21 cellular contexts compared by ENCODE assay signal in the genomic region with DNA sequence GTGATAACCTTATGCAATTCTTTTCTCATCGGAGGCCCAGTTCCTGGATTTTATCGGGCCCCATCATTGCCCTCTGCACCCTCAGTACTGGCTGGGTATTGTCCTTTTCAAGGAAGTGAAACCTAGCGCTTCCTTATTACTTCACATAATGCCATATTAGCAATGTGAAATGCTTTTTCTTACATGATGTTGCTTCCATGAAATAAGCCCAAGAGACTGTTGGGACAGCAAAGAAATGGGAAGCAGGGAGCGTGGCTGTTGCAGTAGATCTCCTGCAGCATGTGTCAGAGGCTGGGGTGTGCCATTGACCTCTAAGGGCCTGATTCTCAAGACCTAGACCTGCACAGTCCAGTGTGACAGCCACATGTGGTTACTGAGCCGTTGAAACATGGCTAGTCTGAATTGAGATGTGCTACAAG. TPM values are rescaled to one million over a fixed set of nuclear protein-coding genes. Genes with fewer than 3 reads are reported as not detected.
A peak's percentile ranks its signal among the peaks of the same experiment; 100 is the strongest.
DNase-seq lines count a peak whose midpoint lies in the region; ATAC-seq and TF ChIP-seq lines count a peak whose summit lies in the region.
"Had no signal": no experiment of that assay in that cellular context is flagged by ENCODE, and none has a peak within 500 bp of the region (broad histone marks: within the 10 kb centered on the region; RNA-seq: fewer than 3 reads in every experiment).

No MANE protein-coding gene starts in this region.

- H3K36me3 ChIP-seq in lower lobe of right lung (no peaks in the 10 kb centered on the region), transverse colon (no peaks in the 10 kb centered on the region)
- H3K36me3 ChIP-seq: BE2C, suprapubic skin had no signal

- WGBS in transverse colon (ENCODE audit: low coverage in 1 of 2), 2 donors: 51 to 65% methylated on average over 2 to 5 of the region's 5 CpGs

- peaks cover 6% of the 10 kb centered on the region for H3K27me3 ChIP-seq in lower lobe of right lung (ENCODE audit: low read depth)
- H3K27me3 ChIP-seq in transverse colon: no peaks in the 10 kb centered on the region
- H3K27me3 ChIP-seq: suprapubic skin had no signal

- H3K9me3 ChIP-seq in T-helper 17 cell (ENCODE audit: control insufficient read depth, low read length, poor library complexity, severe bottlenecking) (no peaks in the 10 kb centered on the region), lower lobe of right lung (no peaks in the 10 kb centered on the region), transverse colon (no peaks in the 10 kb centered on the region)
- H3K9me3 ChIP-seq: BE2C, suprapubic skin had no signal

- H3K4me3 ChIP-seq in NB4 (ENCODE audit: low read depth, low read length) (no peak overlapping the region), lower lobe of right lung (no peak overlapping the region), transverse colon (no peak overlapping the region)
- H3K4me3 ChIP-seq: GM23248, K562, suprapubic skin had no signal

- DNase-seq in NB4 (ENCODE audit: low read depth): peak; percentile 38
- DNase-seq in T-helper 17 cell: no peak
- DNase-seq in lower lobe of right lung: peak; percentile 58
- DNase-seq in transverse colon: peak; percentile 53
- no peak for DNase-seq in occipital lobe (lab: John Stamatoyannopoulos, UW)
- DNase-seq in midbrain (lab: John Stamatoyannopoulos, UW): no peak
- DNase-seq in caudate nucleus (lab: John Stamatoyannopoulos, UW): no peak
- DNase-seq: activated CD4-positive, CD25-positive, alpha-beta regulatory T cell; amniotic stem cell; BE2C; central memory CD4-positive, alpha-beta T cell; effector memory CD8-positive, alpha-beta T cell; GF-D8; GM23248; stimulated activated CD4-positive, alpha-beta T cell treated with anti-CD3 and anti-CD28 coated beads, Interleukin-4, amount 100 ng/mL, for 4 hours; stimulated activated CD8-positive, alpha-beta memory T cell treated with anti-CD3 and anti-CD28 coated beads, Interleukin-4, amount 100 ng/mL, for 48 hours had no signal

- no peak overlapping the region for H3K4me3 Mint-ChIP-seq in T-helper 17 cell
- H3K4me3 Mint-ChIP-seq: effector memory CD8-positive, alpha-beta T cell had no signal

- TF ChIP-seq POLR2A in NB4 (IDR thresholded peaks at IDR 0.05; ENCODE audit: extremely low read depth, insufficient read length): no peak
- no peak for TF ChIP-seq POLR2A in transverse colon (IDR thresholded peaks at IDR 0.05)

- ATAC-seq in T-helper 17 cell (peak; percentile 32), lower lobe of right lung (peak; percentile 77 to 88)
- ATAC-seq: effector memory CD8-positive, alpha-beta T cell; K562; Panc1 had no signal

- H3K4me1 ChIP-seq in lower lobe of right lung: no peaks in the 10 kb centered on the region
- peaks cover 0 to 18% (median 5%) of the 10 kb centered on the region in 4 donors for H3K4me1 ChIP-seq in transverse colon
- H3K4me1 ChIP-seq: BE2C, suprapubic skin had no signal

- no peak for TF ChIP-seq EP300 in transverse colon (IDR thresholded peaks at IDR 0.05; ENCODE audit: low read depth)

- TF ChIP-seq CTCF in NB4 (IDR thresholded peaks at IDR 0.05; ENCODE audit: low read depth, low read length) (no peak), lower lobe of right lung (IDR thresholded peaks at IDR 0.05) (no peak), transverse colon (IDR thresholded peaks at IDR 0.05) (no peak)

- H3K36me3 Mint-ChIP-seq in T-helper 17 cell (ENCODE audit: low read depth): no peaks in the 10 kb centered on the region

- intact Hi-C loops in lower lobe of right lung (cut with DNase I) (no loop called here), transverse colon (cut with DNase I; ENCODE audit: low total_unique reads) (no loop called here)

- H3K4me1 Mint-ChIP-seq in T-helper 17 cell: no peaks in the 10 kb centered on the region

- H3K27me3 Mint-ChIP-seq in T-helper 17 cell: peaks cover 16% of the 10 kb centered on the region
- H3K27me3 Mint-ChIP-seq: effector memory CD8-positive, alpha-beta T cell had no signal

- H3K27ac ChIP-seq in lower lobe of right lung: no peak overlapping the region
- H3K27ac ChIP-seq in transverse colon: peak overlapping the region; percentile 16 to 63 (median 53)
- H3K27ac ChIP-seq in caudate nucleus (ENCODE audit: low read depth, low read length): no peak overlapping the region
- H3K27ac ChIP-seq: GM23248, HL-60, suprapubic skin had no signal

- H3K27ac Mint-ChIP-seq in T-helper 17 cell: no peak overlapping the region
- H3K27ac Mint-ChIP-seq: activated T-helper 2 cell treated with anti-CD3 and anti-CD28 coated beads, Interferon-gamma antibody, Interleukin-2, Interleukin-4, amounts not matched to agents 10 μg/mL and 5 μg/mL and 100 μg/mL, durations not matched to agents 14 hours and 24 hours and 36 hours; effector memory CD8-positive, alpha-beta T cell had no signal

- in situ Hi-C loops in transverse colon (cut with MboI; ENCODE audit: low pct_ligation_motif_present in 1 of 4, low pct_unique_long_range_greater_than_20kb in 1 of 4, low sequenced_read_pairs in 3 of 4): no loop called here

RNA-seq across cellular contexts. Expression of gene CHN2, which starts 8.1 kb away (rescaled TPM):
- total RNA-seq in T-helper 17 cell (1 to 10 TPM; 3.8 to 4.0 TPM), lower lobe of right lung (14.2 TPM), transverse colon (10 to 100 TPM in 3 of 4 donors, 1 to 10 TPM in 1; 5.6 to 36.7 (median 16.8) TPM), occipital lobe (76.3 TPM)

RNA-seq across cellular contexts. Expression of gene CPVL, which starts 56.3 kb away (rescaled TPM):
- total RNA-seq in T-helper 17 cell (1 to 10 TPM; 4.4 to 6.0 TPM), lower lobe of right lung (49.4 TPM), transverse colon (1 to 10 TPM in 3 of 4 donors, under 1 TPM in 1; 0.75 to 9.7 (median 4.8) TPM), occipital lobe (69.9 TPM)
- total RNA-seq: activated T-helper 2 cell treated with anti-CD3 and anti-CD28 coated beads, Interferon-gamma antibody, Interleukin-2, Interleukin-4, amounts not matched to agents 10 μg/mL and 5 μg/mL and 100 μg/mL, durations not matched to agents 14 hours and 24 hours and 36 hours; GM23248 had no signal

Comparison
In these comparisons a context has a peak if more than half of its experiments do, and no peak if none do; other contexts are left out.
1. DNase-seq: peak in NB4 (single experiment), lower lobe of right lung (single experiment) and transverse colon (single experiment); none in T-helper 17 cell (0 of 3), occipital lobe (single experiment), midbrain (single experiment) and caudate nucleus (0 of 61).
2. H3K27ac ChIP-seq: peak in transverse colon (4 of 4); none in lower lobe of right lung (single experiment) and caudate nucleus (single experiment).